ENCODE assay signal across 17 cellular contexts in genomic region chr3:160052385-160053047, GRCh38.
DNase-seq lines count a peak whose midpoint lies in the region; ATAC-seq, FAIRE-seq and TF ChIP-seq lines count a peak whose summit lies in the region.
"Had no signal": no experiment of that assay in that cellular context is flagged by ENCODE, and none has a peak within 500 bp of the region (broad histone marks: within the 10 kb centered on the region; RNA-seq: fewer than 3 reads in every experiment).

No MANE protein-coding gene starts in this region.

- H3K27me3 ChIP-seq in right atrium auricular region (no peaks in the 10 kb centered on the region), dorsolateral prefrontal cortex (no peaks in the 10 kb centered on the region), HepG2 (ENCODE audit: control insufficient read depth in 1 of 2, insufficient read depth in 2 of 2, low read length in 2 of 2) (no peaks in the 10 kb centered on the region), thyroid gland (no peaks in the 10 kb centered on the region)
- H3K27me3 ChIP-seq: gastrocnemius medialis had no signal

- H3K36me3 ChIP-seq in right atrium auricular region (no peaks in the 10 kb centered on the region), HepG2 (replicated peaks in 1 of 2; ENCODE audit: control insufficient read depth in 1 of 2, insufficient read depth in 2 of 2, low read length in 2 of 2) (no peaks in the 10 kb centered on the region), thyroid gland (no peaks in the 10 kb centered on the region)
- H3K36me3 ChIP-seq: gastrocnemius medialis had no signal

- TF ChIP-seq EP300 in HepG2 (IDR thresholded peaks at IDR 0.05; ENCODE audit: low read depth in 2 of 2, low read length in 2 of 2) = no peak
- no peak for TF ChIP-seq EP300 in HepG2 (CRISPR knock-in tag; IDR thresholded peaks at IDR 0.05; ENCODE audit: borderline replicate concordance)

- H3K79me2 ChIP-seq in HepG2 (ENCODE audit: insufficient read depth, low read length) = no peaks in the 10 kb centered on the region

- ATAC-seq in Right ventricle myocardium inferior (peak; percentile 64), HepG2 (peak; percentile 63), HG02763 (IDR thresholded peaks at IDR 0.05; ENCODE audit: unreplicated experiment) (no peak)
- ATAC-seq: gastrocnemius medialis, HCT116 had no signal

- no peak for FAIRE-seq in HepG2 (lab: Jason Lieb, UNC)
- FAIRE-seq: D721Med had no signal

- 20% methylated on average over 6 of the region's 7 CpGs for WGBS in HepG2 (ENCODE audit: low lambda C conversion rate)
- 43 to 53% methylated on average over 7 of the region's 7 CpGs for WGBS in thyroid gland, 2 donors

- intact Hi-C loops in Right ventricle myocardium inferior (cut with DNase I) (no loop called here), dorsolateral prefrontal cortex (cut with DNase I) (no loop called here), HepG2 (cut with micrococcal nuclease; ENCODE audit: unreplicated experiment) (no loop called here), thyroid gland (cut with DNase I) (no loop called here)

- peak overlapping the region; percentile 67 for H3K4me2 ChIP-seq in HepG2 (ENCODE audit: low read depth, low read length)

- CTCF ChIA-PET in HepG2 (lab: Yijun Ruan, JAX; ENCODE audit: low intra/inter-chr PET ratio, low total read pairs) = no interaction called here

- in situ Hi-C loops in HepG2 (cut with HindIII; ENCODE audit: extremely low pct_ligation_motif_present, low pct_unique_long_range_greater_than_20kb) = no loop called here

- no peaks in the 10 kb centered on the region for H4K20me1 ChIP-seq in HepG2 (ENCODE audit: insufficient read depth, low read length)

- no peak for TF ChIP-seq CTCF in right atrium auricular region (IDR thresholded peaks at IDR 0.05)
- no peak for TF ChIP-seq CTCF in dorsolateral prefrontal cortex (IDR thresholded peaks at IDR 0.05 in 54 of 56, conservative IDR thresholded peaks at IDR 0.05 in 2 of 56; ENCODE audit: low read depth in 1 of 56, partially characterized antibody in 56 of 56)
- no peak for TF ChIP-seq CTCF in HepG2 (CRISPR knock-in tag; IDR thresholded peaks at IDR 0.05)
- TF ChIP-seq CTCF in thyroid gland (IDR thresholded peaks at IDR 0.05) = no peak

- POLR2A ChIA-PET in HepG2 (lab: Yijun Ruan, JAX) = interaction anchor here (1.9 kb wide), 1 partner anchor 57 kb away, joined by 4 read pairs; no protein-coding TSS in a partner anchor

- BruUV-seq in HepG2 (replicated peaks; lab: Mats Ljungman, UMichigan) = no TSS peak

- H3K27ac ChIP-seq in right atrium auricular region (no peak overlapping the region), dorsolateral prefrontal cortex (no peak overlapping the region), HepG2 (ENCODE audit: extremely low read length, insufficient read depth, low read length) (no peak overlapping the region), thyroid gland (peak overlapping the region; percentile 56 to 71 (median 68))
- H3K27ac ChIP-seq: gastrocnemius medialis had no signal

- no peak overlapping the region for H3K4me3 ChIP-seq in right atrium auricular region
- peak overlapping the region in 34 of 59 donors; percentile 4 to 45 (median 31) for H3K4me3 ChIP-seq in dorsolateral prefrontal cortex
- peak overlapping the region; percentile 11 to 34 (median 26); a peak in 4 of 6 replicates for H3K4me3 ChIP-seq in HepG2 (replicated peaks in 1 of 3; ENCODE audit: insufficient read depth in 1 of 3, low read depth in 2 of 3, low read length in 3 of 3)
- H3K4me3 ChIP-seq in thyroid gland (replicated peaks in 1 of 3) = no peak overlapping the region
- H3K4me3 ChIP-seq: gastrocnemius medialis had no signal

- H3K9ac ChIP-seq in HepG2 (ENCODE audit: insufficient read depth, low read depth, low read length) = no peak overlapping the region; the same call in 1 of the 2 replicates

- TF ChIP-seq RAD21 in HepG2 (CRISPR knock-in tag; IDR thresholded peaks at IDR 0.05) = no peak

- DNase-seq in Right ventricle myocardium inferior (ENCODE audit: missing footprints) = no peak
- DNase-seq in right atrium auricular region (ENCODE audit: low spot score) = no peak
- DNase-seq in dorsolateral prefrontal cortex = no peak
- no peak for DNase-seq in HepG2 (ENCODE audit: low spot score)
- peak; percentile 77 to 81 for DNase-seq in thyroid gland
- DNase-seq in activated T-cell treated with anti-CD3 and anti-CD28 coated beads, Interleukin-2, amount 50 U/mL, for 48 hours = no peak
- DNase-seq in GDM1 (lab: John Stamatoyannopoulos, UW) = no peak
- DNase-seq: 8988T; activated CD4-positive, alpha-beta T cell treated with anti-CD3 and anti-CD28 coated beads for 4 hours; activated T-cell treated with anti-CD3 and anti-CD28 coated beads, Interleukin-2, amount 50 U/mL, for 24 hours; amniotic stem cell; gastrocnemius medialis; NCI-H1092; substantia nigra had no signal

- no peaks in the 10 kb centered on the region for H3K9me3 ChIP-seq in right atrium auricular region
- H3K9me3 ChIP-seq in HepG2 (ENCODE audit: low read length) = no peaks in the 10 kb centered on the region
- no peaks in the 10 kb centered on the region for H3K9me3 ChIP-seq in thyroid gland
- H3K9me3 ChIP-seq: gastrocnemius medialis had no signal

- TF ChIP-seq POLR2A in HepG2 (IDR thresholded peaks at IDR 0.05; ENCODE audit: insufficient read depth in 1 of 2, low read depth in 2 of 2, low read length in 2 of 2) = no peak
- no peak for TF ChIP-seq POLR2A in thyroid gland (IDR thresholded peaks at IDR 0.05)

- no peaks in the 10 kb centered on the region for H3K4me1 ChIP-seq in right atrium auricular region
- peaks cover 32% of the 10 kb centered on the region for H3K4me1 ChIP-seq in HepG2 (ENCODE audit: insufficient read depth, low read length)
- peaks cover 0 to 6% of the 10 kb centered on the region in 2 donors for H3K4me1 ChIP-seq in thyroid gland
- H3K4me1 ChIP-seq: gastrocnemius medialis had no signal

- H2AFZ ChIP-seq in HepG2 (ENCODE audit: low read length) = peak overlapping the region; percentile 91

TF ChIP-seq in HepG2, 621 proteins besides CTCF, POLR2A, EP300 and RAD21:
- TF ChIP-seq ZNF772 (CRISPR knock-in tag; IDR thresholded peaks at IDR 0.05) (no peak), CSRNP1 (CRISPR knock-in tag; IDR thresholded peaks at IDR 0.05) (no peak), GABPB1 (CRISPR knock-in tag; IDR thresholded peaks at IDR 0.05) (no peak), SP5 (CRISPR knock-in tag; IDR thresholded peaks at IDR 0.05; ENCODE audit: borderline replicate concordance, low read depth) (no peak), REL (CRISPR knock-in tag; conservative IDR thresholded peaks at IDR 0.05) (no peak)

Comparison
In these comparisons a context has a peak if more than half of its experiments do, and no peak if none do; other contexts are left out.
1. DNase-seq: peak in thyroid gland (2 of 2); none in Right ventricle myocardium inferior (single experiment), right atrium auricular region (single experiment), dorsolateral prefrontal cortex (0 of 10), HepG2 (single experiment), activated T-cell treated with anti-CD3 and anti-CD28 coated beads, Interleukin-2, amount 50 U/mL, for 48 hours (0 of 2) and GDM1 (single experiment).
2. H3K27ac ChIP-seq: peak in thyroid gland (3 of 3); none in right atrium auricular region (0 of 2), dorsolateral prefrontal cortex (0 of 59) and HepG2 (single experiment).
3. H3K4me3 ChIP-seq: peak in dorsolateral prefrontal cortex (34 of 59) and HepG2 (3 of 3); none in right atrium auricular region (0 of 2) and thyroid gland (0 of 3).